ENCODE assay signal across 18 cellular contexts in genomic region chr12:8449293-8449944, GRCh38. TPM values are rescaled to one million over a fixed set of nuclear protein-coding genes. Genes with fewer than 3 reads are reported as not detected.
DNase-seq lines count a peak whose midpoint lies in the region; ATAC-seq and TF ChIP-seq lines count a peak whose summit lies in the region.
"Had no signal": no experiment of that assay in that cellular context is flagged by ENCODE, and none has a peak within 500 bp of the region (broad histone marks: within the 10 kb centered on the region; RNA-seq: fewer than 3 reads in every experiment).

No MANE protein-coding gene starts in this region.

- 30% methylated on average over 10 of the region's 16 CpGs for WGBS in SK-N-SH (ENCODE audit: low lambda C conversion rate)

- TF ChIP-seq CTCF in SK-N-SH (IDR thresholded peaks at IDR 0.05) = no peak

- CTCF ChIA-PET in SK-N-SH (lab: Yijun Ruan, JAX) = no interaction called here

- POLR2A ChIA-PET in SK-N-SH (lab: Yijun Ruan, JAX) = no interaction called here

- no peak overlapping the region for H2AFZ ChIP-seq in SK-N-SH (ENCODE audit: low read depth)

- H3K4me2 ChIP-seq in SK-N-SH = no peak overlapping the region

- H3K9ac ChIP-seq in SK-N-SH = no peak overlapping the region
- H3K9ac ChIP-seq in HUES6 (ENCODE audit: low read length) = peak overlapping the region; percentile 27

- H3K27me3 ChIP-seq in SK-N-SH (ENCODE audit: insufficient read depth) = no peaks in the 10 kb centered on the region; the same call in 1 of the 2 replicates
- H3K27me3 ChIP-seq in HUES6 (ENCODE audit: control insufficient read depth, insufficient read depth, low read length) = no peaks in the 10 kb centered on the region
- H3K27me3 ChIP-seq: heart right ventricle had no signal

- no peak for TF ChIP-seq RAD21 in SK-N-SH (IDR thresholded peaks at IDR 0.05; ENCODE audit: low read length)

- H3K79me2 ChIP-seq in SK-N-SH (ENCODE audit: insufficient read depth) = no peaks in the 10 kb centered on the region

- H3K9me3 ChIP-seq in SK-N-SH (no peaks in the 10 kb centered on the region), HUES6 (ENCODE audit: control insufficient read depth, insufficient read depth, low read depth, low read length) (peaks cover 3% of the 10 kb centered on the region; the same call in 1 of the 2 replicates)
- H3K9me3 ChIP-seq: heart right ventricle had no signal

- H3K4me1 ChIP-seq in SK-N-SH (ENCODE audit: control insufficient read depth in 1 of 2, insufficient read depth in 2 of 2, low read depth in 1 of 2, low read length in 1 of 2) (no peaks in the 10 kb centered on the region), HUES6 (ENCODE audit: control insufficient read depth, insufficient read depth, low read length) (peaks cover 23% of the 10 kb centered on the region)

- no peak overlapping the region for H3K4me3 ChIP-seq in SK-N-SH (ENCODE audit: low read depth in 2 of 2, low read length in 1 of 2)
- H3K4me3 ChIP-seq in HUES6 (ENCODE audit: low read depth, low read length) = no peak overlapping the region
- H3K4me3 ChIP-seq: heart right ventricle had no signal

- no peaks in the 10 kb centered on the region for H3K36me3 ChIP-seq in SK-N-SH (replicated peaks in 1 of 2; ENCODE audit: control insufficient read depth in 1 of 2, insufficient read depth in 2 of 2, low read length in 1 of 2)
- H3K36me3 ChIP-seq in HUES6 (ENCODE audit: control insufficient read depth, insufficient read depth, low read length) = no peaks in the 10 kb centered on the region
- H3K36me3 ChIP-seq: heart right ventricle had no signal

- no peak overlapping the region for H3K27ac ChIP-seq in SK-N-SH (ENCODE audit: low read depth in 2 of 2, low read length in 1 of 2)
- no peak overlapping the region for H3K27ac ChIP-seq in HUES6 (ENCODE audit: low read depth, low read length)
- H3K27ac ChIP-seq: 22Rv1, heart right ventricle had no signal

- no peak for DNase-seq in SK-N-SH
- peak; percentile 60 for DNase-seq in glomerular visceral epithelial cell (ENCODE audit: extremely low spot score)
- peak; percentile 65 for DNase-seq in renal cortical epithelial cell (ENCODE audit: low read depth)
- DNase-seq in GF-D8 (lab: John Stamatoyannopoulos, UW) = no peak
- no peak for DNase-seq in NCI-H774 (lab: John Stamatoyannopoulos, UW)
- DNase-seq: heart right ventricle; left ventricle myocardium superior; NCI-H2107; NK-92 treated with Interleukin-12 subunit alpha and Interleukin-12 subunit beta, amount 100 ng/mL, for 24 hours; stimulated activated naive B cell treated with anti-CD40 and anti-IgM and Interleukin-4, amounts not matched to agents 10 μg/mL and 1 μg/mL and 100 μg/mL, for 72 hours had no signal

- H3K9me2 ChIP-seq in SK-N-SH = no peaks in the 10 kb centered on the region

- H3F3A ChIP-seq in SK-N-SH (replicated peaks; ENCODE audit: insufficient read depth) = no peaks in the 10 kb centered on the region

- TF ChIP-seq EP300 in SK-N-SH (IDR thresholded peaks at IDR 0.05; ENCODE audit: borderline replicate concordance in 1 of 2, low read depth in 1 of 2, low read length in 1 of 2) = no peak

- no peaks in the 10 kb centered on the region for H4K20me1 ChIP-seq in SK-N-SH (ENCODE audit: insufficient read depth)

- ATAC-seq in SK-N-SH treated with all-trans-retinoic acid at 6 μM for 48 hours = peak; percentile 39; the same call in 1 of the 3 replicates
- ATAC-seq in HG02970 (IDR thresholded peaks at IDR 0.05; ENCODE audit: low FRiP score, unreplicated experiment) = no peak
- ATAC-seq: esophagus mucosa, heart right ventricle, left ventricle myocardium superior, sciatic nerve had no signal

TF ChIP-seq in SK-N-SH treated with all-trans-retinoic acid at 6 μM for 48 hours, 23 proteins besides CTCF, POLR2A, EP300 and RAD21 (continues in another document):
- TF ChIP-seq ZNF565 (CRISPR knock-in tag; conservative IDR thresholded peaks at IDR 0.05; ENCODE audit: low read depth) (no peak), ZC3H10 (CRISPR knock-in tag; IDR thresholded peaks at IDR 0.05) (no peak), ZFP3 (CRISPR knock-in tag; IDR thresholded peaks at IDR 0.05) (no peak), CREB5 (CRISPR knock-in tag; IDR thresholded peaks at IDR 0.05; ENCODE audit: low read depth) (no peak), ZNF70 (CRISPR knock-in tag; IDR thresholded peaks at IDR 0.05) (no peak), CSDC2 (CRISPR knock-in tag; IDR thresholded peaks at IDR 0.05) (no peak), ZFP30 (CRISPR knock-in tag; IDR thresholded peaks at IDR 0.05) (no peak), ZNF8 (CRISPR knock-in tag; IDR thresholded peaks at IDR 0.05) (no peak), TOX (CRISPR knock-in tag; IDR thresholded peaks at IDR 0.05; ENCODE audit: borderline replicate concordance) (no peak), ARNTL (CRISPR knock-in tag; IDR thresholded peaks at IDR 0.05; ENCODE audit: borderline replicate concordance, low read depth) (no peak), OSR1 (CRISPR knock-in tag; IDR thresholded peaks at IDR 0.05) (no peak), RARB (CRISPR knock-in tag; IDR thresholded peaks at IDR 0.05) (no peak)

TF ChIP-seq in SK-N-SH, 30 proteins besides CTCF, POLR2A, EP300 and RAD21:
- TF ChIP-seq CHD2 (IDR thresholded peaks at IDR 0.05; ENCODE audit: low read length, partially characterized antibody) = no peak
- no peak for TF ChIP-seq NRF1 (IDR thresholded peaks at IDR 0.05; ENCODE audit: low read depth, low read length)
- no peak for TF ChIP-seq MAX (IDR thresholded peaks at IDR 0.05; ENCODE audit: low read depth)
- no peak for TF ChIP-seq FOXJ3 (CRISPR knock-in tag; IDR thresholded peaks at IDR 0.05)
- TF ChIP-seq RFX5 (IDR thresholded peaks at IDR 0.05; ENCODE audit: low read length) = no peak
- no peak for TF ChIP-seq YY1 (IDR thresholded peaks at IDR 0.05; ENCODE audit: low read depth)
- TF ChIP-seq POLR2AphosphoS5 (IDR thresholded peaks at IDR 0.05; ENCODE audit: low read depth, low read length) = no peak
- no peak for TF ChIP-seq RCOR1 (IDR thresholded peaks at IDR 0.05; ENCODE audit: low read length)
- TF ChIP-seq RXRA (IDR thresholded peaks at IDR 0.05; ENCODE audit: borderline replicate concordance, low read depth) = no peak
- no peak for TF ChIP-seq MXI1 (IDR thresholded peaks at IDR 0.05; ENCODE audit: low read depth, low read length)
- TF ChIP-seq IRF3 (IDR thresholded peaks at IDR 0.05; ENCODE audit: low read depth, low read length) = no peak
- no peak for TF ChIP-seq REST (IDR thresholded peaks at IDR 0.05; ENCODE audit: low read depth, low read length)
- no peak for TF ChIP-seq USF2 (IDR thresholded peaks at IDR 0.05; ENCODE audit: borderline replicate concordance, low read depth, low read length)
- no peak for TF ChIP-seq TEAD4 (IDR thresholded peaks at IDR 0.05; ENCODE audit: borderline replicate concordance, insufficient read depth)
- TF ChIP-seq NFIC (IDR thresholded peaks at IDR 0.05; ENCODE audit: borderline replicate concordance) = no peak
- TF ChIP-seq SMC3 (IDR thresholded peaks at IDR 0.05; ENCODE audit: low read depth, low read length) = no peak
- TF ChIP-seq EZH2phosphoT487 (IDR thresholded peaks at IDR 0.05; ENCODE audit: borderline replicate concordance, low read depth) = no peak
TF ChIP-seq in SK-N-SH: peak in this region for 0.

RNA-seq across cellular contexts. Expression of gene CLEC6A, which starts 6.3 kb away (rescaled TPM):
- not detected in 2 replicates for polyA plus RNA-seq in SK-N-SH (2012; rRNA removed)
- polyA plus RNA-seq in SK-N-SH (2012; cell fraction: cytosol; rRNA removed) = not detected in 2 replicates
- polyA plus RNA-seq in SK-N-SH (2012; cell fraction: nucleus; rRNA removed) = not detected in 2 replicates
- 0.20 TPM in 1 of 2 replicates, not detected in the other for total RNA-seq in renal cortical epithelial cell
- total RNA-seq: esophagus mucosa, left ventricle myocardium superior, MCF 10A, sciatic nerve had no signal
- polyA plus RNA-seq: heart right ventricle, neural cell had no signal

Comparison
In these comparisons a context has a peak if more than half of its experiments do, and no peak if none do; other contexts are left out.
1. DNase-seq: peak in glomerular visceral epithelial cell (single experiment) and renal cortical epithelial cell (single experiment); none in SK-N-SH (single experiment), GF-D8 (single experiment) and NCI-H774 (single experiment).